ENCODE assay signal across 18 cellular contexts in genomic region chr22:27482414-27482813, GRCh38.
"Had no signal": no experiment of that assay in that cellular context is flagged by ENCODE, and none has a peak within 500 bp of the region (broad histone marks: within the 10 kb centered on the region; RNA-seq: fewer than 3 reads in every experiment).

No MANE protein-coding gene starts in this region.

- H2AFZ ChIP-seq: neural progenitor cell had no signal

- H3K27ac ChIP-seq: colonic mucosa, esophagus squamous epithelium, neural progenitor cell, spleen, tibial artery, upper lobe of left lung, vagina had no signal

- ATAC-seq: natural killer cell; sciatic nerve; stimulated activated memory B cell treated with anti-CD40 and anti-IgM and Interleukin-4, amounts not matched to agents 10 μg/mL and 1 μg/mL and 100 μg/mL, for 72 hours had no signal

- H3K27me3 Mint-ChIP-seq: stimulated activated memory B cell treated with anti-CD40 and anti-IgM and Interleukin-4, amounts not matched to agents 10 μg/mL and 1 μg/mL and 100 μg/mL, for 72 hours had no signal

- H3K36me3 Mint-ChIP-seq: natural killer cell; neural progenitor cell; stimulated activated memory B cell treated with anti-CD40 and anti-IgM and Interleukin-4, amounts not matched to agents 10 μg/mL and 1 μg/mL and 100 μg/mL, for 72 hours had no signal

- H3K9me3 Mint-ChIP-seq: natural killer cell; stimulated activated naive CD8-positive, alpha-beta T cell treated with anti-CD3 and anti-CD28 coated beads, Interleukin-15, Interleukin-2, amounts not matched to agents 100 ng/mL and 50 ng/mL, for 24 hours had no signal

- H3K4me1 Mint-ChIP-seq: natural killer cell; stimulated activated memory B cell treated with anti-CD40 and anti-IgM and Interleukin-4, amounts not matched to agents 10 μg/mL and 1 μg/mL and 100 μg/mL, for 72 hours had no signal

- H3K27ac Mint-ChIP-seq: natural killer cell; stimulated activated memory B cell treated with anti-CD40 and anti-IgM and Interleukin-4, amounts not matched to agents 10 μg/mL and 1 μg/mL and 100 μg/mL, for 72 hours; stimulated activated naive CD8-positive, alpha-beta T cell treated with anti-CD3 and anti-CD28 coated beads, Interleukin-15, Interleukin-2, amounts not matched to agents 100 ng/mL and 50 ng/mL, for 24 hours had no signal

- H3K4me3 ChIP-seq: colonic mucosa, esophagus squamous epithelium, neural progenitor cell, spleen, tibial artery, upper lobe of left lung, vagina had no signal

- H3K4me1 ChIP-seq: colonic mucosa, spleen, tibial artery, upper lobe of left lung, vagina had no signal

- H3K9ac ChIP-seq: neural progenitor cell had no signal

- H3K4me3 Mint-ChIP-seq: natural killer cell; neural progenitor cell; stimulated activated memory B cell treated with anti-CD40 and anti-IgM and Interleukin-4, amounts not matched to agents 10 μg/mL and 1 μg/mL and 100 μg/mL, for 72 hours; stimulated activated naive CD8-positive, alpha-beta T cell treated with anti-CD3 and anti-CD28 coated beads, Interleukin-15, Interleukin-2, amounts not matched to agents 100 ng/mL and 50 ng/mL, for 24 hours had no signal

- H3K36me3 ChIP-seq: colonic mucosa, esophagus squamous epithelium, spleen, tibial artery, upper lobe of left lung, vagina had no signal

- H3K27me3 ChIP-seq: colonic mucosa, neural progenitor cell, tibial artery, upper lobe of left lung, vagina had no signal

- H3K9me3 ChIP-seq: colonic mucosa, esophagus squamous epithelium, spleen, tibial artery, upper lobe of left lung, vagina had no signal

- DNase-seq: colonic mucosa; dermis blood vessel endothelial cell; esophagus squamous epithelium; foreskin fibroblast; mammary epithelial cell; natural killer cell; occipital lobe; spleen; stimulated activated CD4-positive, alpha-beta T cell treated with anti-CD3 and anti-CD28 coated beads, Interleukin-15, amount 100 ng/mL, for 24 hours; stimulated activated CD4-positive, alpha-beta T cell treated with anti-CD3 and anti-CD28 coated beads, Interleukin-1b, Interleukin-23, amount 100 ng/mL, for 48 hours; stimulated activated CD4-positive, alpha-beta T cell treated with anti-CD3 and anti-CD28 coated beads, Interleukin-4, amount 100 ng/mL, for 24 hours; tibial artery; upper lobe of left lung had no signal
